8 cellular contexts compared by ENCODE assay signal in genomic region chr2:174634130-174635014, GRCh38. TPM values are rescaled to one million over a fixed set of nuclear protein-coding genes. Genes with fewer than 3 reads are reported as not detected.
DNase-seq lines count a peak whose midpoint lies in the region; ATAC-seq and TF ChIP-seq lines count a peak whose summit lies in the region.
"Had no signal": no experiment of that assay in that cellular context is flagged by ENCODE, and none has a peak within 500 bp of the region (broad histone marks: within the 10 kb centered on the region; RNA-seq: fewer than 3 reads in every experiment).

No MANE protein-coding gene starts in this region.

- peak overlapping the region; percentile 33 to 57 for H3K9ac ChIP-seq in colonic mucosa (ENCODE audit: low read depth in 2 of 2, low read length in 2 of 2)

- TF ChIP-seq CTCF in colonic mucosa (IDR thresholded peaks at IDR 0.05) (no peak), nephron (IDR thresholded peaks at IDR 0.05; ENCODE audit: unreplicated experiment in 3 of 3) (no peak)

- peaks cover 3% of the 10 kb centered on the region for H3K9me3 Mint-ChIP-seq in nephron

- H3K9me3 ChIP-seq in T-helper 17 cell (ENCODE audit: control insufficient read depth, low read length, poor library complexity, severe bottlenecking) = no peaks in the 10 kb centered on the region
- no peaks in the 10 kb centered on the region for H3K9me3 ChIP-seq in colonic mucosa
- H3K9me3 ChIP-seq: body of pancreas had no signal

- H3K4me3 Mint-ChIP-seq in T-helper 17 cell (peak overlapping the region; percentile 98), nephron (no peak overlapping the region)

- H3K27ac Mint-ChIP-seq in T-helper 17 cell (peak overlapping the region; percentile 99), nephron (peak overlapping the region; percentile 84 to 96 (median 89))

- peak overlapping the region; percentile 65 for H3K27ac ChIP-seq in colonic mucosa

- no peaks in the 10 kb centered on the region for H3K27me3 ChIP-seq in colonic mucosa
- H3K27me3 ChIP-seq: body of pancreas had no signal

- peaks cover 50% of the 10 kb centered on the region for H3K4me1 Mint-ChIP-seq in T-helper 17 cell
- peaks cover 34% of the 10 kb centered on the region for H3K4me1 Mint-ChIP-seq in nephron

- H3K4me1 ChIP-seq in colonic mucosa = no peaks in the 10 kb centered on the region
- H3K4me1 ChIP-seq: body of pancreas had no signal

- TF ChIP-seq POLR2A in GM19099 (IDR thresholded peaks at IDR 0.05; ENCODE audit: extremely low read depth, insufficient read length, low read depth) = peak; percentile 56

- DNase-seq in T-helper 17 cell (peak; percentile 22 to 32 (median 29)), colonic mucosa (no peak), NCI-H446 (lab: John Stamatoyannopoulos, UW) (no peak), SHP77 (lab: John Stamatoyannopoulos, UW) (no peak)

- peak overlapping the region; percentile 10 for H3K4me3 ChIP-seq in colonic mucosa
- H3K4me3 ChIP-seq: body of pancreas had no signal

- intact Hi-C loops in colonic mucosa (cut with DNase I) = no loop called here

- H3K36me3 Mint-ChIP-seq in T-helper 17 cell (ENCODE audit: low read depth) (peaks cover 12% of the 10 kb centered on the region), nephron (ENCODE audit: low read depth) (no peaks in the 10 kb centered on the region)

- H3K27me3 Mint-ChIP-seq in T-helper 17 cell (no peaks in the 10 kb centered on the region), nephron (ENCODE audit: low read depth) (no peaks in the 10 kb centered on the region)

- peak; percentile 66 for ATAC-seq in HG03103 (IDR thresholded peaks at IDR 0.05; ENCODE audit: low read depth, unreplicated experiment)
- peak; percentile 78 for ATAC-seq in T-helper 17 cell
- ATAC-seq: body of pancreas had no signal

- no peaks in the 10 kb centered on the region for H3K36me3 ChIP-seq in colonic mucosa

RNA-seq across cellular contexts. Expression of gene WIPF1, which starts 36.8 kb away (rescaled TPM):
- total RNA-seq in T-helper 17 cell (100 to 1,000 TPM; 368 to 424 TPM), colonic mucosa (10 to 100 TPM in 1 of 2 donors, 1 to 10 TPM in 1; 6.7 to 21.4 TPM)

Comparison
In these comparisons a context has a peak if more than half of its experiments do, and no peak if none do; other contexts are left out.
1. DNase-seq: peak in T-helper 17 cell (3 of 3); none in colonic mucosa (single experiment), NCI-H446 (0 of 2) and SHP77 (0 of 2).
2. RNA of gene WIPF1, which starts 36.8 kb away (total RNA-seq): 368 to 424 TPM in T-helper 17 cell; 6.7 to 21.4 TPM in colonic mucosa; every median in the first group is over 10 times any median in the second.